In the genomic region with DNA sequence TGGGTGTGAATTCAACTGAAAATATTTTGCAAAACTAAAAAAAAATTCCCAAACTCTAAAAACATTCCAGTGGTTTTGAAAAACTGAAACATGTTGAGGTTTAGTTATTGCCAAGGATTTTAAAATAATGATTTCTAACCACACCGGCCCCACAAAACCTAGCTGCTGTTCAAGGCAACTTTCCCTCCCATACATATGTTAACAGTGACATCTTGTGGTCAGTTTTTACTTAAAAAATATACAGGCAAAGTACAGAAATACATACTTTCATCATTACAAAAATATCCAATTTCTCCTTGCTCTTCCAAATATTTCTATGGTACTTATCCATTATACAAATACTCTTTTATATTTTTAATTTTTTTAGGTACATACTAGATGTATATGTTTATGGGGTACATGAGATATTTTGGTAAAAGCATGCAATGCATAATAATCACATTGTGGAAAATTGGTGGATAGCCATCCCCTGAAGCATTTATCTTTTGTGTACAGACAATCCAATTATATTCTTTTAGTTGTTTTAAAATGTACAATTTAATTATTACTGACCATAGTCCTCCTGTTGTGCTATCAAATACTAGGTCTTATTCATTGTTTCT, we compare ENCODE assay signal across 8 cellular contexts. TPM values are rescaled to one million over a fixed set of nuclear protein-coding genes. Genes with fewer than 3 reads are reported as not detected.
DNase-seq lines count a peak whose midpoint lies in the region; ATAC-seq and TF ChIP-seq lines count a peak whose summit lies in the region.

No MANE protein-coding gene starts in this region.

- peaks cover 11% of the 10 kb centered on the region for H3K27me3 Mint-ChIP-seq in activated CD8-positive, alpha-beta T cell treated with anti-CD3 and anti-CD28 coated beads for 36 hours
- H3K27me3 Mint-ChIP-seq in activated CD8-positive, alpha-beta T cell treated with anti-CD3 and anti-CD28 coated beads, Interleukin-2, amount 10 ng/mL, durations not matched to agents 7 days and 5 days (ENCODE audit: low read depth) = peaks cover 2% of the 10 kb centered on the region
- H3K27me3 Mint-ChIP-seq in T-helper 2 cell treated with Interferon-gamma antibody and Interleukin-4, amounts not matched to agents 5 μg/mL and 100 μg/mL, for 36 hours (ENCODE audit: low read depth) = peaks cover 6% of the 10 kb centered on the region

- no peaks in the 10 kb centered on the region for H3K9me3 Mint-ChIP-seq in activated CD8-positive, alpha-beta T cell treated with anti-CD3 and anti-CD28 coated beads for 36 hours
- no peaks in the 10 kb centered on the region for H3K9me3 Mint-ChIP-seq in activated CD8-positive, alpha-beta T cell treated with anti-CD3 and anti-CD28 coated beads, Interleukin-2, amount 10 ng/mL, durations not matched to agents 7 days and 5 days (ENCODE audit: insufficient read depth)
- no peaks in the 10 kb centered on the region for H3K9me3 Mint-ChIP-seq in T-helper 2 cell treated with Interferon-gamma antibody and Interleukin-4, amounts not matched to agents 5 μg/mL and 100 μg/mL, for 36 hours

- intact Hi-C loops in activated CD8-positive, alpha-beta T cell treated with anti-CD3 and anti-CD28 coated beads for 36 hours (cut with micrococcal nuclease) = loop anchor here (5.0 to 10.0 kb wide), 2 partner anchors 240 to 1047 kb away; no protein-coding TSS in a partner anchor
- intact Hi-C loops in breast epithelium (cut with DNase I; ENCODE audit: low total_unique reads) = no loop called here

- WGBS in lung, 2 donors = 13% methylated on average over 1 of the region's 1 CpG

- no peaks in the 10 kb centered on the region for H3K36me3 ChIP-seq in breast epithelium
- H3K36me3 ChIP-seq in lung (ENCODE audit: control insufficient read depth in 2 of 2, insufficient read depth in 2 of 2, low read length in 2 of 2) = no peaks in the 10 kb centered on the region

- H3K27ac Mint-ChIP-seq in activated CD8-positive, alpha-beta T cell treated with anti-CD3 and anti-CD28 coated beads for 36 hours = no peak overlapping the region
- no peak overlapping the region for H3K27ac Mint-ChIP-seq in activated CD8-positive, alpha-beta T cell treated with anti-CD3 and anti-CD28 coated beads, Interleukin-2, amount 10 ng/mL, durations not matched to agents 7 days and 5 days
- no peak overlapping the region for H3K27ac Mint-ChIP-seq in T-helper 2 cell treated with Interferon-gamma antibody and Interleukin-4, amounts not matched to agents 5 μg/mL and 100 μg/mL, for 36 hours

- POLR2A ChIA-PET in activated CD8-positive, alpha-beta T cell treated with anti-CD3 and anti-CD28 coated beads for 36 hours (lab: Charles Lee) = no interaction called here
- POLR2A ChIA-PET in activated CD8-positive, alpha-beta T cell treated with anti-CD3 and anti-CD28 coated beads, Interleukin-2, amount 10 ng/mL, durations not matched to agents 7 days and 5 days (lab: Charles Lee) = no interaction called here

- H3K4me3 ChIP-seq in breast epithelium = no peak overlapping the region
- H3K4me3 ChIP-seq in lung = no peak overlapping the region

- no peak overlapping the region for H3K4me3 Mint-ChIP-seq in activated CD8-positive, alpha-beta T cell treated with anti-CD3 and anti-CD28 coated beads for 36 hours
- no peak overlapping the region for H3K4me3 Mint-ChIP-seq in activated CD8-positive, alpha-beta T cell treated with anti-CD3 and anti-CD28 coated beads, Interleukin-2, amount 10 ng/mL, durations not matched to agents 7 days and 5 days
- no peak overlapping the region for H3K4me3 Mint-ChIP-seq in T-helper 2 cell treated with Interferon-gamma antibody and Interleukin-4, amounts not matched to agents 5 μg/mL and 100 μg/mL, for 36 hours

- H3K36me3 Mint-ChIP-seq in activated CD8-positive, alpha-beta T cell treated with anti-CD3 and anti-CD28 coated beads for 36 hours (ENCODE audit: low read depth) = no peaks in the 10 kb centered on the region
- no peaks in the 10 kb centered on the region for H3K36me3 Mint-ChIP-seq in activated CD8-positive, alpha-beta T cell treated with anti-CD3 and anti-CD28 coated beads, Interleukin-2, amount 10 ng/mL, durations not matched to agents 7 days and 5 days (ENCODE audit: low read depth)
- H3K36me3 Mint-ChIP-seq in T-helper 2 cell treated with Interferon-gamma antibody and Interleukin-4, amounts not matched to agents 5 μg/mL and 100 μg/mL, for 36 hours (ENCODE audit: low read depth) = no peaks in the 10 kb centered on the region

- H3K9me3 ChIP-seq in breast epithelium (no peaks in the 10 kb centered on the region), lung (ENCODE audit: control insufficient read depth in 2 of 2, insufficient read depth in 1 of 2, low read length in 1 of 2) (no peaks in the 10 kb centered on the region)

- H3K27me3 ChIP-seq in breast epithelium (no peaks in the 10 kb centered on the region), lung (ENCODE audit: control insufficient read depth, insufficient read depth) (no peaks in the 10 kb centered on the region)

- no peaks in the 10 kb centered on the region for H3K4me1 Mint-ChIP-seq in activated CD8-positive, alpha-beta T cell treated with anti-CD3 and anti-CD28 coated beads for 36 hours (ENCODE audit: low read depth)
- no peaks in the 10 kb centered on the region for H3K4me1 Mint-ChIP-seq in activated CD8-positive, alpha-beta T cell treated with anti-CD3 and anti-CD28 coated beads, Interleukin-2, amount 10 ng/mL, durations not matched to agents 7 days and 5 days (ENCODE audit: low read depth)
- H3K4me1 Mint-ChIP-seq in T-helper 2 cell treated with Interferon-gamma antibody and Interleukin-4, amounts not matched to agents 5 μg/mL and 100 μg/mL, for 36 hours (ENCODE audit: low read depth) = no peaks in the 10 kb centered on the region

- CTCF ChIA-PET in activated CD8-positive, alpha-beta T cell treated with anti-CD3 and anti-CD28 coated beads for 36 hours (lab: Charles Lee) = interaction anchor here (1.0 to 2.0 kb wide), 3 partner anchors 9 to 1143 kb away, joined by 4 to 11 read pairs (median 4); no protein-coding TSS in a partner anchor
- CTCF ChIA-PET in activated CD8-positive, alpha-beta T cell treated with anti-CD3 and anti-CD28 coated beads, Interleukin-2, amount 10 ng/mL, durations not matched to agents 7 days and 5 days (lab: Charles Lee) = interaction anchor here (1.0 to 1.8 kb wide), 4 partner anchors 18 to 1143 kb away, joined by 3 to 8 read pairs (median 4); no protein-coding TSS in a partner anchor

- no peak for DNase-seq in activated CD8-positive, alpha-beta T cell treated with anti-CD3 and anti-CD28 coated beads for 36 hours
- no peak for DNase-seq in activated CD8-positive, alpha-beta T cell treated with anti-CD3 and anti-CD28 coated beads, Interleukin-2, amount 10 ng/mL, durations not matched to agents 7 days and 5 days
- DNase-seq in NCI-H345 (lab: John Stamatoyannopoulos, UW) (peak; percentile 21), breast epithelium (ENCODE audit: low spot score in 2 of 2) (no peak), lung (ENCODE audit: low spot score) (no peak)
- DNase-seq in stimulated activated CD4-positive, alpha-beta T cell treated with anti-CD3 and anti-CD28 coated beads, Interleukin-12 subunit alpha, Interleukin-12 subunit beta, amount 100 ng/mL, for 4 hours = no peak
- no peak for DNase-seq in T-helper 2 cell treated with Interferon-gamma antibody and Interleukin-4, amounts not matched to agents 5 μg/mL and 100 μg/mL, for 36 hours (ENCODE audit: low spot score)

- TF ChIP-seq POLR2A in breast epithelium (IDR thresholded peaks at IDR 0.05) = no peak

- no peaks in the 10 kb centered on the region for H3K4me1 ChIP-seq in breast epithelium
- H3K4me1 ChIP-seq in lung (ENCODE audit: control insufficient read depth in 2 of 2, insufficient read depth in 2 of 2, low read length in 2 of 2) = no peaks in the 10 kb centered on the region

- H3K27ac ChIP-seq in breast epithelium = no peak overlapping the region
- no peak overlapping the region for H3K27ac ChIP-seq in lung (ENCODE audit: low read depth in 1 of 2, low read length in 1 of 2)

- no peak for ATAC-seq in activated CD8-positive, alpha-beta T cell treated with anti-CD3 and anti-CD28 coated beads for 36 hours
- no peak for ATAC-seq in activated CD8-positive, alpha-beta T cell treated with anti-CD3 and anti-CD28 coated beads, Interleukin-2, amount 10 ng/mL, durations not matched to agents 7 days and 5 days
- peak; percentile 60 for ATAC-seq in HG02970 (IDR thresholded peaks at IDR 0.05; ENCODE audit: low FRiP score, unreplicated experiment)
- peak; percentile 79 for ATAC-seq in lung (ENCODE audit: insufficient read depth, low FRiP score)

- peak; percentile 48 for TF ChIP-seq CTCF in activated CD8-positive, alpha-beta T cell treated with anti-CD3 and anti-CD28 coated beads for 36 hours (IDR thresholded peaks at IDR 0.05)
- peak in 2 of 3 donors; percentile 45 to 58 for TF ChIP-seq CTCF in breast epithelium (IDR thresholded peaks at IDR 0.05)
- peak; percentile 8 for TF ChIP-seq CTCF in lung (IDR thresholded peaks at IDR 0.05; ENCODE audit: control extremely low read depth, extremely low read depth)

RNA-seq across cellular contexts. Expression of gene MRPS30, which starts 34.4 kb away (rescaled TPM):
- 10 to 100 TPM; 60.1 to 62.1 TPM for total RNA-seq in activated CD8-positive, alpha-beta T cell treated with anti-CD3 and anti-CD28 coated beads for 36 hours
- 10 to 100 TPM; 38.2 to 38.9 TPM for total RNA-seq in activated CD8-positive, alpha-beta T cell treated with anti-CD3 and anti-CD28 coated beads, Interleukin-2, amount 10 ng/mL, durations not matched to agents 7 days and 5 days
- total RNA-seq in breast epithelium = 100 to 1,000 TPM in 1 of 3 donors, 10 to 100 TPM in 2; 63.7 to 144 (median 63.9) TPM
- 10 to 100 TPM; 32.8 to 92.9 TPM for total RNA-seq in lung
- 10 to 100 TPM; 20.3 to 20.6 TPM for polyA plus RNA-seq in lung

Comparison
In these comparisons a context has a peak if more than half of its experiments do, and no peak if none do; other contexts are left out.
1. ATAC-seq: peak in HG02970 (single experiment) and lung (single experiment); none in activated CD8-positive, alpha-beta T cell treated with anti-CD3 and anti-CD28 coated beads for 36 hours (single experiment) and activated CD8-positive, alpha-beta T cell treated with anti-CD3 and anti-CD28 coated beads, Interleukin-2, amount 10 ng/mL, durations not matched to agents 7 days and 5 days (single experiment).
2. Peak in every context shown above with its lines, with median percentiles within 50 percentile points of each other: CTCF ChIP-seq.